35 cellular contexts compared by ENCODE assay signal in the genomic region with DNA sequence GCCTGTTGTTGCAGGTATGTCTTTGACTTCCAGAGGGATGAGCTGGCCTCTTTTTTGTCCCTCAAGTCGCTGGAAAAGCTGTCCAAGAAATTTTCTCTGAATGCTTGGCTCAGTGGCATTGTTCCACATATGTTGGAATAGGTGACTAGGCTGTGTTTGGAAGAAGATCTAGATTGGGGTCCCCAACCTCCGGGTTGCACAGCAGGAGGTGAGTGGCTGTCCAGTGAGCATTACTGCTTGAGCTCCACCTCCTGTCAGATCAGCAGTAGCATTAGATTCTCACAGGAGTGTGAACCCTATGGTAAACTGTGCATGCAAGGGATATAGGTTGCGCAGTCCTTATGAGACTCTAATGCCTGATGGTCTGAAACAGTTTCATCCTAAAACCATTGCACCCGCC.
"Had no signal": no experiment of that assay in that cellular context is flagged by ENCODE, and none has a peak within 500 bp of the region (broad histone marks: within the 10 kb centered on the region; RNA-seq: fewer than 3 reads in every experiment).

No MANE protein-coding gene starts in this region.

- H3K27ac ChIP-seq: brain microvascular endothelial cell, KMS-11, Peyer's patch, SJSA1, VCaP had no signal

- H3K4me3 ChIP-seq: Peyer's patch, SJSA1 had no signal

- DNase-seq: activated B cell treated with CpG ODN at 0.5 μM for 24 hours; activated CD4-positive, alpha-beta memory T cell treated with anti-CD3 and anti-CD28 coated beads, Interleukin-2, amount 10 ng/mL, durations not matched to agents 7 days and 5 days; activated CD4-positive, alpha-beta T cell treated with anti-CD3 and anti-CD28 coated beads for 4 hours; activated CD4-positive, alpha-beta T cell treated with anti-CD3 and anti-CD28 coated beads, Interleukin-2, amount 50 U/mL, for 1 hour; activated CD4-positive, CD25-positive, alpha-beta regulatory T cell treated with anti-CD3 and anti-CD28 coated beads, Interleukin-2, amount 50 U/mL, for 72 hours; activated CD8-positive, alpha-beta memory T cell treated with anti-CD3 and anti-CD28 coated beads for 24 hours; activated CD8-positive, alpha-beta memory T cell treated with anti-CD3 and anti-CD28 coated beads, Interleukin-2, amount 10 ng/mL, durations not matched to agents 7 days and 5 days; activated effector memory CD4-positive, alpha-beta T cell treated with anti-CD3 and anti-CD28 coated beads, Interleukin-2, amount 50 U/mL, for 16 hours; activated naive CD4-positive, alpha-beta T cell; activated naive CD4-positive, alpha-beta T cell treated with anti-CD3 and anti-CD28 coated beads, Interleukin-2, amount 50 U/mL, for 16 hours; activated naive CD8-positive, alpha-beta T cell treated with anti-CD3 and anti-CD28 coated beads for 36 hours; activated T-cell treated with anti-CD3 and anti-CD28 coated beads, Interleukin-2, amount 50 U/mL, for 1 hour; activated T-cell treated with anti-CD3 and anti-CD28 coated beads, Interleukin-2, amount 50 U/mL, for 72 hours; amniotic stem cell; aorta; brain microvascular endothelial cell; central memory CD4-positive, alpha-beta T cell; NCI-H1105; NCI-H1417 treated with DMSO at 0.1 percent for 48 hours; NCI-H187 treated with DMSO at 0.1 percent for 48 hours; NCI-H2081; NCI-H345; NCI-H524 treated with DMSO at 0.1 percent for 48 hours; NK-92 treated with Interleukin-12 subunit alpha and Interleukin-12 subunit beta, amount 100 ng/mL, for 24 hours; PC-3; Peyer's patch; RPMI8226; SHP77 treated with DMSO at 0.1 percent for 48 hours; SK-N-SH; T-helper 9 cell had no signal

- H3K4me3 Mint-ChIP-seq: activated B cell treated with CpG ODN at 0.5 μM for 24 hours; activated CD4-positive, alpha-beta memory T cell treated with anti-CD3 and anti-CD28 coated beads, Interleukin-2, amount 10 ng/mL, durations not matched to agents 7 days and 5 days; activated CD8-positive, alpha-beta memory T cell treated with anti-CD3 and anti-CD28 coated beads, Interleukin-2, amount 10 ng/mL, durations not matched to agents 7 days and 5 days; activated naive CD8-positive, alpha-beta T cell treated with anti-CD3 and anti-CD28 coated beads for 36 hours; activated T-cell treated with anti-CD3 and anti-CD28 coated beads, Interleukin-2, amount 50 U/mL, for 72 hours; activated T-helper 17 cell treated with anti-CD3 and anti-CD28 coated beads, Interleukin-2, amount 50 U/mL, for 72 hours; T-helper 1 cell treated with Interleukin-12 subunit alpha and Interleukin-12 subunit beta and Interleukin-4 antibody, amounts not matched to agents 30 μg/mL and 1 μg/mL, for 36 hours had no signal

- H3K27me3 ChIP-seq: brain microvascular endothelial cell, Peyer's patch, SJSA1 had no signal

- H3K9me3 ChIP-seq: Peyer's patch, SJSA1, SK-N-SH had no signal

- ATAC-seq: activated CD8-positive, alpha-beta memory T cell treated with anti-CD3 and anti-CD28 coated beads, Interleukin-2, amount 10 ng/mL, durations not matched to agents 7 days and 5 days; activated T-cell treated with anti-CD3 and anti-CD28 coated beads, Interleukin-2, amount 50 U/mL, for 72 hours; activated T-helper 17 cell treated with anti-CD3 and anti-CD28 coated beads, Interleukin-2, amount 50 U/mL, for 72 hours; PC-3 had no signal

- H3K9ac ChIP-seq: KMS-11, SK-N-SH had no signal

- H3K4me2 ChIP-seq: SK-N-SH had no signal

- H3K27ac Mint-ChIP-seq: activated B cell treated with CpG ODN at 0.5 μM for 24 hours; activated CD4-positive, alpha-beta memory T cell treated with anti-CD3 and anti-CD28 coated beads, Interleukin-2, amount 10 ng/mL, durations not matched to agents 7 days and 5 days; activated CD8-positive, alpha-beta memory T cell treated with anti-CD3 and anti-CD28 coated beads, Interleukin-2, amount 10 ng/mL, durations not matched to agents 7 days and 5 days; activated naive CD8-positive, alpha-beta T cell treated with anti-CD3 and anti-CD28 coated beads for 36 hours; activated T-cell treated with anti-CD3 and anti-CD28 coated beads, Interleukin-2, amount 50 U/mL, for 72 hours; activated T-helper 17 cell treated with anti-CD3 and anti-CD28 coated beads, Interleukin-2, amount 50 U/mL, for 72 hours; T-helper 1 cell treated with Interleukin-12 subunit alpha and Interleukin-12 subunit beta and Interleukin-4 antibody, amounts not matched to agents 30 μg/mL and 1 μg/mL, for 36 hours had no signal

- H3K9me3 Mint-ChIP-seq: activated T-helper 17 cell treated with anti-CD3 and anti-CD28 coated beads, Interleukin-2, amount 50 U/mL, for 72 hours had no signal

- H3K27me3 Mint-ChIP-seq: activated B cell treated with CpG ODN at 0.5 μM for 24 hours; activated CD4-positive, alpha-beta memory T cell treated with anti-CD3 and anti-CD28 coated beads, Interleukin-2, amount 10 ng/mL, durations not matched to agents 7 days and 5 days; activated CD8-positive, alpha-beta memory T cell treated with anti-CD3 and anti-CD28 coated beads, Interleukin-2, amount 10 ng/mL, durations not matched to agents 7 days and 5 days; activated naive CD8-positive, alpha-beta T cell treated with anti-CD3 and anti-CD28 coated beads for 36 hours; activated T-helper 17 cell treated with anti-CD3 and anti-CD28 coated beads, Interleukin-2, amount 50 U/mL, for 72 hours had no signal
